Comparison of ENCODE assay signal across 1 cellular context in genomic region chr9:137494550-137495351, GRCh38.
TF ChIP-seq lines count a peak whose summit lies in the region.

No MANE protein-coding gene starts in this region.

TF ChIP-seq in K562, 482 proteins besides CTCF, POLR2A, EP300 and RAD21:
- TF ChIP-seq ZZZ3 (IDR thresholded peaks at IDR 0.05) (no peak), ZNF318 (IDR thresholded peaks at IDR 0.05; ENCODE audit: borderline replicate concordance in 1 of 2, low read depth in 1 of 2) (no peak), HNRNPL (IDR thresholded peaks at IDR 0.05; ENCODE audit: low read depth, low read length) (peak; percentile 66; the same call in 1 of the 2 replicates)
- TF ChIP-seq, protein P1, sequence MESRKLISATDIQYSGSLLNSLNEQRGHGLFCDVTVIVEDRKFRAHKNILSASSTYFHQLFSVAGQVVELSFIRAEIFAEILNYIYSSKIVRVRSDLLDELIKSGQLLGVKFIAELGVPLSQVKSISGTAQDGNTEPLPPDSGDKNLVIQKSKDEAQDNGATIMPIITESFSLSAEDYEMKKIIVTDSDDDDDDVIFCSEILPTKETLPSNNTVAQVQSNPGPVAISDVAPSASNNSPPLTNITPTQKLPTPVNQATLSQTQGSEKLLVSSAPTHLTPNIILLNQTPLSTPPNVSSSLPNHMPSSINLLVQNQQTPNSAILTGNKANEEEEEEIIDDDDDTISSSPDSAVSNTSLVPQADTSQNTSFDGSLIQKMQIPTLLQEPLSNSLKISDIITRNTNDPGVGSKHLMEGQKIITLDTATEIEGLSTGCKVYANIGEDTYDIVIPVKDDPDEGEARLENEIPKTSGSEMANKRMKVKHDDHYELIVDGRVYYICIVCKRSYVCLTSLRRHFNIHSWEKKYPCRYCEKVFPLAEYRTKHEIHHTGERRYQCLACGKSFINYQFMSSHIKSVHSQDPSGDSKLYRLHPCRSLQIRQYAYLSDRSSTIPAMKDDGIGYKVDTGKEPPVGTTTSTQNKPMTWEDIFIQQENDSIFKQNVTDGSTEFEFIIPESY (CRISPR knock-in tag; IDR thresholded peaks at IDR 0.05), result 0 out of 2 replicates have a peak, but pooled peaks have one; percentile 56
